Comparison of ENCODE assay signal across 27 cellular contexts in genomic region chr3:111159391-111159790, GRCh38.
DNase-seq lines count a peak whose midpoint lies in the region; FAIRE-seq and TF ChIP-seq lines count a peak whose summit lies in the region.
"Had no signal": no experiment of that assay in that cellular context is flagged by ENCODE, and none has a peak within 500 bp of the region (broad histone marks: within the 10 kb centered on the region; RNA-seq: fewer than 3 reads in every experiment).

No MANE protein-coding gene starts in this region.

- H3K9ac ChIP-seq in GM23248 (no peak overlapping the region), astrocyte (ENCODE audit: low read length) (no peak overlapping the region)

- no peaks in the 10 kb centered on the region for H3K9me3 Mint-ChIP-seq in astrocyte (ENCODE audit: unreplicated experiment)
- H3K9me3 Mint-ChIP-seq: activated T-cell treated with anti-CD3 and anti-CD28 coated beads, Interleukin-2, amount 50 U/mL, for 24 hours; CD8-positive, alpha-beta memory T cell had no signal

- peaks cover 44% of the 10 kb centered on the region for H3K36me3 ChIP-seq in GM23248 (ENCODE audit: low read depth)
- no peaks in the 10 kb centered on the region for H3K36me3 ChIP-seq in astrocyte (ENCODE audit: insufficient read depth, low read length)
- H3K36me3 ChIP-seq: BE2C, left lung, MG63 had no signal

- H3K79me2 ChIP-seq in GM23248 (ENCODE audit: insufficient read depth), result peaks cover 9% of the 10 kb centered on the region; the same call in 1 of the 2 replicates
- no peaks in the 10 kb centered on the region for H3K79me2 ChIP-seq in astrocyte (ENCODE audit: insufficient read depth, low read length)

- peaks cover 4% of the 10 kb centered on the region; the same call in 1 of the 2 replicates for H3F3A ChIP-seq in GM23248 (ENCODE audit: insufficient read depth)

- H3K27ac ChIP-seq in GM23248 (no peak overlapping the region), astrocyte (ENCODE audit: low read depth, low read length) (no peak overlapping the region)
- H3K27ac ChIP-seq: cardiac muscle cell, esophagus muscularis mucosa, left lung, psoas muscle had no signal

- 97 to 98% methylated on average over 3 of the region's 3 CpGs for WGBS in GM23248 (ENCODE audit: low coverage in 1 of 2, low lambda C conversion rate in 2 of 2, missing lambda C conversion rate in 2 of 2), 2 experiments

- no peaks in the 10 kb centered on the region for H4K20me1 ChIP-seq in GM23248 (ENCODE audit: insufficient read depth)
- H4K20me1 ChIP-seq in astrocyte (ENCODE audit: insufficient read depth, low read length), result no peaks in the 10 kb centered on the region

- DNase-seq in AG08395 (ENCODE audit: low spot score), result peak; percentile 3
- peak; percentile 36 for DNase-seq in GM23248
- peak; percentile 34 for DNase-seq in astrocyte (ENCODE audit: low read depth)
- peak; percentile 73 for DNase-seq in fibroblast of villous mesenchyme (ENCODE audit: low read depth)
- no peak for DNase-seq in central memory CD4-positive, alpha-beta T cell
- DNase-seq in frontal cortex (ENCODE audit: low spot score in 2 of 2), result no peak
- no peak for DNase-seq in NCI-H2171 (lab: John Stamatoyannopoulos, UW)
- no peak for DNase-seq in mucosa of gallbladder (ENCODE audit: low spot score)
- DNase-seq: activated CD4-positive, alpha-beta T cell treated with anti-CD3 and anti-CD28 coated beads for 1 hour; activated CD8-positive, alpha-beta memory T cell treated with anti-CD3 and anti-CD28 coated beads for 24 hours; activated gamma-delta T cell treated with Interleukin-2 at 50 U/mL for 16 hours; activated T-cell treated with anti-CD3 and anti-CD28 coated beads, Interleukin-2, amount 50 U/mL, for 24 hours; BE2C; CD8-positive, alpha-beta memory T cell; GF-D8; H7; left lung; MG63; naive thymus-derived CD4-positive, alpha-beta T cell; NCI-H2029 treated with DMSO at 0.1 percent for 48 hours; NCI-H2227 treated with DMSO at 0.1 percent for 48 hours; NCI-H748 treated with DMSO at 0.1 percent for 48 hours; psoas muscle; stimulated activated naive CD4-positive, alpha-beta T cell treated with Interleukin-2 at 50 U/mL for 16 hours; T-helper 1 cell had no signal

- H3K4me3 Mint-ChIP-seq in astrocyte (ENCODE audit: unreplicated experiment), result no peak overlapping the region
- H3K4me3 Mint-ChIP-seq: activated T-cell treated with anti-CD3 and anti-CD28 coated beads, Interleukin-2, amount 50 U/mL, for 24 hours; naive thymus-derived CD4-positive, alpha-beta T cell had no signal

- H3K9me3 ChIP-seq in GM23248 (ENCODE audit: low read depth) (no peaks in the 10 kb centered on the region), astrocyte (ENCODE audit: insufficient read depth, low read depth, low read length) (no peaks in the 10 kb centered on the region)
- H3K9me3 ChIP-seq: BE2C, esophagus muscularis mucosa, MG63, psoas muscle had no signal

- H3K4me1 ChIP-seq in GM23248 (ENCODE audit: insufficient read depth) (no peaks in the 10 kb centered on the region), astrocyte (ENCODE audit: insufficient read depth, low read length) (no peaks in the 10 kb centered on the region)
- H3K4me1 ChIP-seq: BE2C, esophagus muscularis mucosa, left lung, psoas muscle had no signal

- H3K27me3 Mint-ChIP-seq in astrocyte (ENCODE audit: low read depth, unreplicated experiment), result no peaks in the 10 kb centered on the region
- H3K27me3 Mint-ChIP-seq: activated T-cell treated with anti-CD3 and anti-CD28 coated beads, Interleukin-2, amount 50 U/mL, for 24 hours; CD8-positive, alpha-beta memory T cell; naive thymus-derived CD4-positive, alpha-beta T cell had no signal

- H3K4me1 Mint-ChIP-seq in astrocyte (ENCODE audit: low read depth, unreplicated experiment), result peaks cover 7% of the 10 kb centered on the region
- H3K4me1 Mint-ChIP-seq: CD8-positive, alpha-beta memory T cell; naive thymus-derived CD4-positive, alpha-beta T cell had no signal

- in situ Hi-C loops in GM23248 (cut with MboI), result no loop called here

- H3K9me2 ChIP-seq in GM23248 (ENCODE audit: insufficient read depth), result no peaks in the 10 kb centered on the region; the same call in 1 of the 2 replicates

- H3K27ac Mint-ChIP-seq in astrocyte (ENCODE audit: unreplicated experiment), result peak overlapping the region; percentile 21
- H3K27ac Mint-ChIP-seq: activated T-cell treated with anti-CD3 and anti-CD28 coated beads, Interleukin-2, amount 50 U/mL, for 24 hours; CD8-positive, alpha-beta memory T cell; naive thymus-derived CD4-positive, alpha-beta T cell had no signal

- no peak for TF ChIP-seq CTCF in astrocyte (IDR thresholded peaks at IDR 0.05; ENCODE audit: insufficient read depth, low read depth, low read length)
- TF ChIP-seq CTCF in fibroblast of villous mesenchyme (IDR thresholded peaks at IDR 0.05; ENCODE audit: insufficient read depth, low read depth, low read length), result no peak

- no peak overlapping the region for H3K4me2 ChIP-seq in GM23248 (ENCODE audit: unreplicated experiment)
- no peak overlapping the region for H3K4me2 ChIP-seq in astrocyte (ENCODE audit: low read length)

- H3K36me3 Mint-ChIP-seq in astrocyte (ENCODE audit: low read depth, unreplicated experiment), result peaks cover 12% of the 10 kb centered on the region

- no peak overlapping the region for H3K4me3 ChIP-seq in GM23248
- no peak overlapping the region for H3K4me3 ChIP-seq in astrocyte (ENCODE audit: insufficient read depth, low read depth, low read length)
- H3K4me3 ChIP-seq in fibroblast of villous mesenchyme (ENCODE audit: low read depth, low read length), result no peak overlapping the region
- H3K4me3 ChIP-seq: cardiac muscle cell, esophagus muscularis mucosa, left lung, MG63, psoas muscle had no signal

- no peak for FAIRE-seq in astrocyte (lab: Jason Lieb, UNC)
- no peak for FAIRE-seq in frontal cortex (lab: Jason Lieb, UNC)

- H3K27me3 ChIP-seq in GM23248 (replicated peaks; ENCODE audit: insufficient read depth) (no peaks in the 10 kb centered on the region), astrocyte (ENCODE audit: insufficient read depth, low read length) (no peaks in the 10 kb centered on the region)
- H3K27me3 ChIP-seq: BE2C, cardiac muscle cell, esophagus muscularis mucosa, left lung, MG63 had no signal

- H2AFZ ChIP-seq in GM23248, result no peak overlapping the region
- H2AFZ ChIP-seq in astrocyte (ENCODE audit: low read depth, low read length), result no peak overlapping the region

Comparison
In these comparisons a context has a peak if more than half of its experiments do, and no peak if none do; other contexts are left out.
1. DNase-seq: peak in AG08395 (single experiment), GM23248 (single experiment), astrocyte (single experiment) and fibroblast of villous mesenchyme (single experiment); none in central memory CD4-positive, alpha-beta T cell (single experiment), frontal cortex (0 of 2), NCI-H2171 (single experiment) and mucosa of gallbladder (single experiment).